9 cellular contexts compared by ENCODE assay signal in the genomic region with DNA sequence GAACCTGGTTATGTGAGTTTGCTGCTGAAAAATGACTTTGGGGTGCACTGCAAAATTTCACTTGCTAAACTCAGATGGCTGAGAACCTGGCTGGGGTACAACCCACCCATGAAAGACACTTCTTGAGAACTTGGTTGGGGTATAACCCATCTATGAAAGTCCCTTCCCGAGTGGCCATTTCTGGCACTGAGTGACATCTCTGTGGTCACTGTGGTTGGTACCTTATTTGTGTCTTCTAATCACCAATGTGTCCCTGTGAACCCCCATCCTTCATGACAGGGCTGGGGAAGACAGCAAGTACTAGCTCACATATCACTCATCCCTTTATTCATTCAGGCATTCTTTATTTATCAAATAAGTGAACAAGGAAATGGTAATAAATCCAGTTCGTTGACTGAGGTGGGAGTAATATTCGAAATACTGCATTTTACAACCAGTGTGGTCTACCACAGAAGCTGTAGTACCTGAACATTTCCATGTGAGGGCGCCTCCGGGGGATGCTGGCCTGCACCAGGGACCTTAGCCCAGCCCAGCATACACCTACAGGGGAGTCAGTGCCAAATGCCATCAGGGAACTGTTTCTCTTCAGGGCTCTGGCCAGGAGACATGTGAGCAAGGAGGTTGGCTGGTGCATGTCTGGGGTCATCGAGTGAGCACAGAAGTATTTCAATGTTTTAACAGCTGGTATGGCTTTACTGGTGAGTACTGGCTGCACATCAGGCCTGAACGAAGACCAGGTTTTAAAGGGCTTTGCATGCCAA.
DNase-seq lines count a peak whose midpoint lies in the region; ATAC-seq, FAIRE-seq and TF ChIP-seq lines count a peak whose summit lies in the region.
"Had no signal": no experiment of that assay in that cellular context is flagged by ENCODE, and none has a peak within 500 bp of the region (broad histone marks: within the 10 kb centered on the region; RNA-seq: fewer than 3 reads in every experiment).

No MANE protein-coding gene starts in this region.

- no peak overlapping the region for H3K4me2 ChIP-seq in A549
- H3K4me2 ChIP-seq in OCI-LY3 (ENCODE audit: low read length) = no peak overlapping the region

- no peak for TF ChIP-seq CTCF in A549 (IDR thresholded peaks at IDR 0.05)
- TF ChIP-seq CTCF in GM12875 (IDR thresholded peaks at IDR 0.05; ENCODE audit: borderline replicate concordance, insufficient read depth, low read depth, low read length) = peak; percentile 47; the same call in 1 of the 2 replicates
- peak; percentile 45 for TF ChIP-seq CTCF in OCI-LY3 (IDR thresholded peaks at IDR 0.05; ENCODE audit: low read depth, low read length)
- peak; percentile 52 for TF ChIP-seq CTCF in fibroblast of villous mesenchyme (IDR thresholded peaks at IDR 0.05; ENCODE audit: insufficient read depth, low read depth, low read length)

- no peaks in the 10 kb centered on the region for H3K36me3 ChIP-seq in OCI-LY3 (replicated peaks; ENCODE audit: low read depth, low read length)

- no peaks in the 10 kb centered on the region for H3K79me2 ChIP-seq in OCI-LY3 (ENCODE audit: low read length)

- no peak for FAIRE-seq in A549 (lab: Jason Lieb, UNC)
- FAIRE-seq: GM18507 had no signal

- peak in 1 of 2 experiments; percentile 83; a peak in 3 of 6 replicates for ATAC-seq in A549
- ATAC-seq in HG03039 (IDR thresholded peaks at IDR 0.05; ENCODE audit: unreplicated experiment) = no peak

- H3K9ac ChIP-seq in OCI-LY3 (ENCODE audit: low read length) = no peak overlapping the region

- CTCF ChIA-PET in A549 (lab: Yijun Ruan, JAX) = interaction anchor here (0.6 to 0.9 kb wide), 3 partner anchors 10 to 51 kb away, joined by 3 to 4 read pairs (median 3); no protein-coding TSS in a partner anchor

- H3K4me3 ChIP-seq in A549 (no peak overlapping the region), GM12875 (ENCODE audit: low read depth, low read length) (no peak overlapping the region), OCI-LY3 (ENCODE audit: low read length) (no peak overlapping the region), fibroblast of villous mesenchyme (ENCODE audit: low read depth, low read length) (no peak overlapping the region)

- H3K27ac ChIP-seq in A549 (no peak overlapping the region), OCI-LY3 (ENCODE audit: low read length) (no peak overlapping the region)

- no peak for TF ChIP-seq EP300 in A549 (IDR thresholded peaks at IDR 0.05)

- 11% methylated on average over 7 of the region's 7 CpGs for WGBS in A549 (ENCODE audit: missing lambda C conversion rate)

- H3K9me3 ChIP-seq in A549 = 0 out of 3 replicates have a peak, but pooled peaks cover 4% of the 10 kb centered on the region
- no peaks in the 10 kb centered on the region for H3K9me3 ChIP-seq in OCI-LY3 (ENCODE audit: insufficient read depth, low read length)

- peak in 1 of 2 experiments; percentile 26; a peak in 1 of 5 replicates for TF ChIP-seq RAD21 in A549 (conservative IDR thresholded peaks at IDR 0.05 in 1 of 2, IDR thresholded peaks at IDR 0.05 in 1 of 2)

- DNase-seq in A549 (ENCODE audit: low read depth in 1 of 2, low spot score in 1 of 2) (peak; percentile 18 to 24), fibroblast of villous mesenchyme (ENCODE audit: low read depth) (no peak), NCI-H128 (lab: John Stamatoyannopoulos, UW; ENCODE audit: unreplicated experiment) (no peak), Ammon's horn (ENCODE audit: low spot score) (no peak)
- DNase-seq in stimulated activated naive CD4-positive, alpha-beta T cell treated with Interleukin-2 at 50 U/mL for 16 hours (lab: John Stamatoyannopoulos, UW) = no peak

- no peaks in the 10 kb centered on the region for H4K20me1 ChIP-seq in OCI-LY3 (ENCODE audit: insufficient read depth, low read length)

- H3K4me1 ChIP-seq in A549 (no peaks in the 10 kb centered on the region), OCI-LY3 (ENCODE audit: low read length) (no peaks in the 10 kb centered on the region)

- TF ChIP-seq POLR2A in A549 (IDR thresholded peaks at IDR 0.05; ENCODE audit: low read length) = no peak

- no peak overlapping the region for H2AFZ ChIP-seq in OCI-LY3 (ENCODE audit: low read depth, low read length)

- peaks cover 9% of the 10 kb centered on the region; the same call in 1 of the 2 replicates for H3K27me3 ChIP-seq in OCI-LY3 (ENCODE audit: low read depth, low read length)

- POLR2A ChIA-PET in A549 (lab: Yijun Ruan, JAX) = no interaction called here

TF ChIP-seq in A549, 52 proteins besides CTCF, POLR2A, EP300 and RAD21:
- TF ChIP-seq FOXS1 (CRISPR knock-in tag; IDR thresholded peaks at IDR 0.05) (no peak), EHMT2 (IDR thresholded peaks at IDR 0.05; ENCODE audit: low read depth) (no peak), EHF (CRISPR knock-in tag; IDR thresholded peaks at IDR 0.05) (no peak), KDM5A (IDR thresholded peaks at IDR 0.05) (no peak), KDM1A (IDR thresholded peaks at IDR 0.05; ENCODE audit: low read depth) (no peak), SREBF2 (IDR thresholded peaks at IDR 0.05) (no peak), NPAS2 (CRISPR knock-in tag; IDR thresholded peaks at IDR 0.05; ENCODE audit: borderline replicate concordance) (no peak), JUNB (IDR thresholded peaks at IDR 0.05) (no peak)
- TF ChIP-seq, protein P1, sequence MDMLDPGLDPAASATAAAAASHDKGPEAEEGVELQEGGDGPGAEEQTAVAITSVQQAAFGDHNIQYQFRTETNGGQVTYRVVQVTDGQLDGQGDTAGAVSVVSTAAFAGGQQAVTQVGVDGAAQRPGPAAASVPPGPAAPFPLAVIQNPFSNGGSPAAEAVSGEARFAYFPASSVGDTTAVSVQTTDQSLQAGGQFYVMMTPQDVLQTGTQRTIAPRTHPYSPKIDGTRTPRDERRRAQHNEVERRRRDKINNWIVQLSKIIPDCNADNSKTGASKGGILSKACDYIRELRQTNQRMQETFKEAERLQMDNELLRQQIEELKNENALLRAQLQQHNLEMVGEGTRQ (IDR thresholded peaks at IDR 0.05) = no peak
- TF ChIP-seq, protein P2, sequence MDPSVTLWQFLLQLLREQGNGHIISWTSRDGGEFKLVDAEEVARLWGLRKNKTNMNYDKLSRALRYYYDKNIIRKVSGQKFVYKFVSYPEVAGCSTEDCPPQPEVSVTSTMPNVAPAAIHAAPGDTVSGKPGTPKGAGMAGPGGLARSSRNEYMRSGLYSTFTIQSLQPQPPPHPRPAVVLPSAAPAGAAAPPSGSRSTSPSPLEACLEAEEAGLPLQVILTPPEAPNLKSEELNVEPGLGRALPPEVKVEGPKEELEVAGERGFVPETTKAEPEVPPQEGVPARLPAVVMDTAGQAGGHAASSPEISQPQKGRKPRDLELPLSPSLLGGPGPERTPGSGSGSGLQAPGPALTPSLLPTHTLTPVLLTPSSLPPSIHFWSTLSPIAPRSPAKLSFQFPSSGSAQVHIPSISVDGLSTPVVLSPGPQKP (IDR thresholded peaks at IDR 0.05; ENCODE audit: low read depth, low read length) = no peak

Comparison
In these comparisons a context has a peak if more than half of its experiments do, and no peak if none do; other contexts are left out.
1. DNase-seq: peak in A549 (2 of 2); none in fibroblast of villous mesenchyme (single experiment), NCI-H128 (single experiment), stimulated activated naive CD4-positive, alpha-beta T cell treated with Interleukin-2 at 50 U/mL for 16 hours (single experiment) and Ammon's horn (single experiment).